In genomic region chr1:146369940-146370339, GRCh38 we compare ENCODE assay signal across 8 cellular contexts.
DNase-seq lines count a peak whose midpoint lies in the region; ATAC-seq and TF ChIP-seq lines count a peak whose summit lies in the region.
"Not testable (repeated sequence)": the region's sequence is repeated elsewhere in the genome, so short reads cannot be mapped to it uniquely, and the experiment has no call there.

No MANE protein-coding gene starts in this region.

- not testable (repeated sequence) for H3K36me3 ChIP-seq in CD8-positive, alpha-beta T cell (ENCODE audit: insufficient read depth, low read length); MM.1S (replicated peaks; ENCODE audit: insufficient read depth, low read length); duodenal mucosa (ENCODE audit: control insufficient read depth in 1 of 2, insufficient read depth in 2 of 2, low read length in 2 of 2); trophoblast cell (ENCODE audit: control insufficient read depth in 1 of 2, insufficient read depth in 2 of 2, low read length in 2 of 2)

- not testable (repeated sequence) for H2AK5ac ChIP-seq in trophoblast cell (ENCODE audit: low read length)

- not testable (repeated sequence) for H3K36me3 Mint-ChIP-seq in CD8-positive, alpha-beta T cell; activated T-cell treated with anti-CD3 and anti-CD28 coated beads, Interleukin-2, amount 50 U/mL, for 72 hours (ENCODE audit: insufficient read depth in 2 of 2); immature natural killer cell

- WGBS in trophoblast cell (ENCODE audit: extremely low coverage, insufficient coverage, insufficient read length), result no CpG with 5 or more reads among the region's 23 CpGs

- peak overlapping the region; percentile 46 for H3K4me3 ChIP-seq in CD8-positive, alpha-beta T cell (ENCODE audit: low read depth, low read length)
- H3K4me3 ChIP-seq in MM.1S (ENCODE audit: low read length) (peak overlapping the region; percentile 42; the same call in 1 of the 2 replicates), duodenal mucosa (ENCODE audit: low read depth in 1 of 2, low read length in 2 of 2) (peak overlapping the region; percentile 43 to 59), trophoblast cell (ENCODE audit: low read depth, low read length) (peak overlapping the region; percentile 62)

- not testable (repeated sequence) for H4K12ac ChIP-seq in trophoblast cell (ENCODE audit: low read depth, low read length)

- not testable (repeated sequence) for H3K4me1 ChIP-seq in CD8-positive, alpha-beta T cell (ENCODE audit: insufficient read depth, low read length); MM.1S (ENCODE audit: low read length); duodenal mucosa (ENCODE audit: control insufficient read depth in 1 of 2, insufficient read depth in 2 of 2, low read length in 2 of 2); trophoblast cell (ENCODE audit: control insufficient read depth in 1 of 2, insufficient read depth in 2 of 2, low read length in 2 of 2)

- H3K4ac ChIP-seq in trophoblast cell (ENCODE audit: low read depth, low read length), result not testable (repeated sequence)

- POLR2A ChIA-PET in CD8-positive, alpha-beta T cell (lab: Charles Lee), result not testable (repeated sequence)

- not testable (repeated sequence) for H3K27me3 ChIP-seq in CD8-positive, alpha-beta T cell (ENCODE audit: insufficient read depth, low read length); MM.1S (replicated peaks; ENCODE audit: insufficient read depth, low read length); duodenal mucosa (ENCODE audit: control insufficient read depth in 1 of 2, insufficient read depth in 2 of 2, low read length in 2 of 2); trophoblast cell (ENCODE audit: insufficient read depth, low read length)

- CTCF ChIA-PET in CD8-positive, alpha-beta T cell (lab: Charles Lee), result not testable (repeated sequence)

- not testable (repeated sequence) for ATAC-seq in CD8-positive, alpha-beta T cell; activated T-cell treated with anti-CD3 and anti-CD28 coated beads, Interleukin-2, amount 50 U/mL, for 72 hours (replicated peaks in 1 of 2)

- not testable (repeated sequence) for H3K18ac ChIP-seq in trophoblast cell (ENCODE audit: low read length)

- not testable (repeated sequence) for H3F3A ChIP-seq in MM.1S (ENCODE audit: insufficient read depth, low read length)

- not testable (repeated sequence) for H3K14ac ChIP-seq in trophoblast cell (ENCODE audit: low read length)

- peak overlapping the region; percentile 94 for H3K27ac Mint-ChIP-seq in CD8-positive, alpha-beta T cell
- peak overlapping the region; percentile 95 for H3K27ac Mint-ChIP-seq in activated T-cell treated with anti-CD3 and anti-CD28 coated beads, Interleukin-2, amount 50 U/mL, for 72 hours
- peak overlapping the region; percentile 78 to 91 (median 89) for H3K27ac Mint-ChIP-seq in immature natural killer cell

- intact Hi-C loops in CD8-positive, alpha-beta T cell (cut with DNase I, micrococcal nuclease), result not testable (repeated sequence)

- not testable (repeated sequence) for H3K9me3 ChIP-seq in CD8-positive, alpha-beta T cell (ENCODE audit: low read length); MM.1S (replicated peaks; ENCODE audit: insufficient read depth, low read length); duodenal mucosa (ENCODE audit: control insufficient read depth in 1 of 2, low read length in 2 of 2); trophoblast cell (ENCODE audit: insufficient read depth, low read depth, low read length)

- H3K4me1 Mint-ChIP-seq in CD8-positive, alpha-beta T cell (ENCODE audit: low read depth); activated T-cell treated with anti-CD3 and anti-CD28 coated beads, Interleukin-2, amount 50 U/mL, for 72 hours (ENCODE audit: low read depth): not testable (repeated sequence)
- peaks cover 0 to 11% of the 10 kb centered on the region in 2 donors for H3K4me1 Mint-ChIP-seq in immature natural killer cell

- H4K8ac ChIP-seq in trophoblast cell (ENCODE audit: low read depth, low read length), result not testable (repeated sequence)

- not testable (repeated sequence) for TF ChIP-seq CTCF in CD8-positive, alpha-beta T cell (IDR thresholded peaks at IDR 0.05); MM.1S (IDR thresholded peaks at IDR 0.05; ENCODE audit: low read length)

- H2BK5ac ChIP-seq in trophoblast cell (ENCODE audit: low read depth, low read length, poor library complexity), result not testable (repeated sequence)

- H3K9me3 Mint-ChIP-seq in CD8-positive, alpha-beta T cell; activated T-cell treated with anti-CD3 and anti-CD28 coated beads, Interleukin-2, amount 50 U/mL, for 72 hours; immature natural killer cell: not testable (repeated sequence)

- H3K79me1 ChIP-seq in trophoblast cell (ENCODE audit: low read length), result not testable (repeated sequence)

- H3K4me2 ChIP-seq in MM.1S (ENCODE audit: low read depth, low read length), result not testable (repeated sequence)
- H3K4me2 ChIP-seq in trophoblast cell (ENCODE audit: low read length), result peak overlapping the region; percentile 55

- H3K4me3 Mint-ChIP-seq in CD8-positive, alpha-beta T cell, result peak overlapping the region; percentile 86
- H3K4me3 Mint-ChIP-seq in activated T-cell treated with anti-CD3 and anti-CD28 coated beads, Interleukin-2, amount 50 U/mL, for 72 hours, result peak overlapping the region; percentile 70 to 80
- H3K4me3 Mint-ChIP-seq in immature natural killer cell, result peak overlapping the region; percentile 85 to 91 (median 88)

- not testable (repeated sequence) for H2BK120ac ChIP-seq in trophoblast cell (ENCODE audit: insufficient read depth, low read length, poor library complexity)

- H2AFZ ChIP-seq in MM.1S (ENCODE audit: low read length); trophoblast cell (ENCODE audit: insufficient read depth, low read length, poor library complexity): not testable (repeated sequence)

- H3K27ac ChIP-seq in CD8-positive, alpha-beta T cell (ENCODE audit: low read depth, low read length), result peak overlapping the region; percentile 37
- H3K27ac ChIP-seq in MM.1S (ENCODE audit: low read length); duodenal mucosa (ENCODE audit: low read depth, low read length); trophoblast cell (ENCODE audit: low read depth, low read length): not testable (repeated sequence)

- peak; percentile 16 to 79 (median 47) for DNase-seq in CD8-positive, alpha-beta T cell
- DNase-seq in MM.1S, result not testable (repeated sequence)
- DNase-seq in SK-N-DZ (ENCODE audit: low spot score) (peak; percentile 33), immature natural killer cell (peak; percentile 45 to 53 (median 47)), trophoblast cell (peak; percentile 23 to 50)
- DNase-seq in activated T-cell treated with anti-CD3 and anti-CD28 coated beads, Interleukin-2, amount 50 U/mL, for 72 hours, result peak; percentile 58
- DNase-seq in stimulated activated CD8-positive, alpha-beta memory T cell treated with anti-CD3 and anti-CD28 coated beads, Interleukin-7, amount 100 ng/mL, for 24 hours (ENCODE audit: low read depth), result peak; percentile 25

- H3K9me2 ChIP-seq in MM.1S (replicated peaks; ENCODE audit: insufficient read depth, low read length), result not testable (repeated sequence)

- H3K79me2 ChIP-seq in MM.1S (ENCODE audit: low read length); trophoblast cell (ENCODE audit: control insufficient read depth, insufficient read depth, low read length, poor library complexity): not testable (repeated sequence)

- not testable (repeated sequence) for H3K27me3 Mint-ChIP-seq in CD8-positive, alpha-beta T cell (ENCODE audit: low read depth); activated T-cell treated with anti-CD3 and anti-CD28 coated beads, Interleukin-2, amount 50 U/mL, for 72 hours (ENCODE audit: low read depth); immature natural killer cell (ENCODE audit: low read depth in 3 of 3)

- not testable (repeated sequence) for H4K91ac ChIP-seq in trophoblast cell (ENCODE audit: low read depth, low read length)

- not testable (repeated sequence) for H3K9ac ChIP-seq in MM.1S (ENCODE audit: low read length); trophoblast cell (ENCODE audit: low read length)
- H3K9ac ChIP-seq in duodenal mucosa (ENCODE audit: low read depth in 1 of 2, low read length in 2 of 2), result peak overlapping the region in 1 of 2 donors; percentile 38

- H3K23ac ChIP-seq in trophoblast cell (ENCODE audit: low read length), result not testable (repeated sequence)

- not testable (repeated sequence) for H4K20me1 ChIP-seq in MM.1S (ENCODE audit: insufficient read depth, low read length)

- not testable (repeated sequence) for H2BK12ac ChIP-seq in trophoblast cell (ENCODE audit: low read length)
